1 cellular context compared by ENCODE assay signal in the genomic region with DNA sequence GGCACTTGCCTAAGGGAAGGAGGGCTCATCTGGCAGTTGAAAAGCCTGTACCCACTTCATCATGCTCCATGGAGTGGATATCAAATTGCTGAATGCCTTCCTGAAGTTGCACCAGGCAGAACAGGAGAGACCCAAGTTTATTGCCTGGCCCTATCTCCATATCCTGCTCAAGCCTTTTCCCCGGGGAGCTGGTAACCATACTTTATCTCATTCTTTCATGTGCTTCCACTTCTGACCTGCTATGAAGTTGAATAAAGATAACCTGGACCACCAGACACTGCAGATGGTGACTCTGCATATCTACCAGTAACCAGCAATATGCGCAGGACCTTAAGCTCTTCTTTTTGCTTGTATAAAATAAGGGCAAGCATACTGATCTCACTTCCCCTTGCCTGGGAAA.
TF ChIP-seq lines count a peak whose summit lies in the region.

No MANE protein-coding gene starts in this region.

TF ChIP-seq in K562, 482 proteins besides CTCF, POLR2A, EP300 and RAD21 (continued from another document and continues in another):
- TF ChIP-seq, protein P1, sequence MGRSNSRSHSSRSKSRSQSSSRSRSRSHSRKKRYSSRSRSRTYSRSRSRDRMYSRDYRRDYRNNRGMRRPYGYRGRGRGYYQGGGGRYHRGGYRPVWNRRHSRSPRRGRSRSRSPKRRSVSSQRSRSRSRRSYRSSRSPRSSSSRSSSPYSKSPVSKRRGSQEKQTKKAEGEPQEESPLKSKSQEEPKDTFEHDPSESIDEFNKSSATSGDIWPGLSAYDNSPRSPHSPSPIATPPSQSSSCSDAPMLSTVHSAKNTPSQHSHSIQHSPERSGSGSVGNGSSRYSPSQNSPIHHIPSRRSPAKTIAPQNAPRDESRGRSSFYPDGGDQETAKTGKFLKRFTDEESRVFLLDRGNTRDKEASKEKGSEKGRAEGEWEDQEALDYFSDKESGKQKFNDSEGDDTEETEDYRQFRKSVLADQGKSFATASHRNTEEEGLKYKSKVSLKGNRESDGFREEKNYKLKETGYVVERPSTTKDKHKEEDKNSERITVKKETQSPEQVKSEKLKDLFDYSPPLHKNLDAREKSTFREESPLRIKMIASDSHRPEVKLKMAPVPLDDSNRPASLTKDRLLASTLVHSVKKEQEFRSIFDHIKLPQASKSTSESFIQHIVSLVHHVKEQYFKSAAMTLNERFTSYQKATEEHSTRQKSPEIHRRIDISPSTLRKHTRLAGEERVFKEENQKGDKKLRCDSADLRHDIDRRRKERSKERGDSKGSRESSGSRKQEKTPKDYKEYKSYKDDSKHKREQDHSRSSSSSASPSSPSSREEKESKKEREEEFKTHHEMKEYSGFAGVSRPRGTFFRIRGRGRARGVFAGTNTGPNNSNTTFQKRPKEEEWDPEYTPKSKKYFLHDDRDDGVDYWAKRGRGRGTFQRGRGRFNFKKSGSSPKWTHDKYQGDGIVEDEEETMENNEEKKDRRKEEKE (IDR thresholded peaks at IDR 0.05; ENCODE audit: borderline replicate concordance in 1 of 2, control insufficient read depth in 1 of 2, low read depth in 2 of 2, low read length in 1 of 2), result no peak
- TF ChIP-seq NCOR1 (IDR thresholded peaks at IDR 0.05) (peak; percentile 93), ZBTB17 (CRISPR knock-in tag; IDR thresholded peaks at IDR 0.05) (no peak), FOXM1 (IDR thresholded peaks at IDR 0.05; ENCODE audit: low read depth) (peak; percentile 84), FOXM1 (CRISPR knock-in tag; IDR thresholded peaks at IDR 0.05; ENCODE audit: low read depth) (no peak), ARNT (IDR thresholded peaks at IDR 0.05) (0 out of 4 replicates have a peak, but pooled peaks of 1 of the 2 experiments have one; percentile 45), SIRT6 (IDR thresholded peaks at IDR 0.05; ENCODE audit: low read depth, low read length) (no peak), MTA3 (IDR thresholded peaks at IDR 0.05; ENCODE audit: borderline replicate concordance) (0 out of 2 replicates have a peak, but pooled peaks have one; percentile 23), MECOM (CRISPR knock-in tag; IDR thresholded peaks at IDR 0.05) (no peak), FOXP1 (CRISPR knock-in tag; IDR thresholded peaks at IDR 0.05) (no peak), MTF1 (CRISPR knock-in tag; IDR thresholded peaks at IDR 0.05; ENCODE audit: borderline replicate concordance) (no peak), ZNF778 (CRISPR knock-in tag; IDR thresholded peaks at IDR 0.05) (no peak), ZBTB1 (CRISPR knock-in tag; IDR thresholded peaks at IDR 0.05; ENCODE audit: borderline replicate concordance, low read depth) (no peak), ASH1L (IDR thresholded peaks at IDR 0.05; ENCODE audit: borderline replicate concordance, low read depth, partially characterized antibody) (no peak), ILF3 (IDR thresholded peaks at IDR 0.05; ENCODE audit: borderline replicate concordance) (no peak), NFIX (CRISPR knock-in tag; IDR thresholded peaks at IDR 0.05; ENCODE audit: low read depth) (no peak), TEAD1 (CRISPR knock-in tag; IDR thresholded peaks at IDR 0.05) (no peak), ILK (tag; IDR thresholded peaks at IDR 0.05; ENCODE audit: borderline replicate concordance, low read depth) (no peak), XRCC4 (IDR thresholded peaks at IDR 0.05; ENCODE audit: extremely low read depth, insufficient read depth, insufficient read length) (no peak), TRIM24 (IDR thresholded peaks at IDR 0.05) (peak; percentile 92 to 94), STAT5A (IDR thresholded peaks at IDR 0.05; ENCODE audit: borderline replicate concordance, low read length) (peak; percentile 90), ZNF121 (CRISPR knock-in tag; conservative IDR thresholded peaks at IDR 0.05) (no peak), PTBP1 (IDR thresholded peaks at IDR 0.05; ENCODE audit: low read depth, low read length) (no peak), ZNF57 (CRISPR knock-in tag; IDR thresholded peaks at IDR 0.05) (no peak), MXI1 (IDR thresholded peaks at IDR 0.05; ENCODE audit: low read depth, low read length) (0 out of 2 replicates have a peak, but pooled peaks have one; percentile 35), TAF15 (IDR thresholded peaks at IDR 0.05; ENCODE audit: low read depth, low read length) (no peak), RBM39 (optimal IDR thresholded peaks at IDR 0.05; ENCODE audit: low read depth, low read length) (no peak), ZNF175 (CRISPR knock-in tag; IDR thresholded peaks at IDR 0.05; ENCODE audit: low read depth) (no peak), BRD4 (IDR thresholded peaks at IDR 0.05) (no peak), ZBED1 (IDR thresholded peaks at IDR 0.05) (no peak), ZNF76 (CRISPR knock-in tag; IDR thresholded peaks at IDR 0.05; ENCODE audit: borderline replicate concordance) (no peak), KLF1 (tag; IDR thresholded peaks at IDR 0.05) (no peak), HDGF (IDR thresholded peaks at IDR 0.05) (no peak), PHB2 (IDR thresholded peaks at IDR 0.05; ENCODE audit: low read depth) (peak; percentile 53; the same call in 1 of the 2 replicates), FOXA3 (CRISPR knock-in tag; conservative IDR thresholded peaks at IDR 0.05 in 1 of 2, IDR thresholded peaks at IDR 0.05 in 1 of 2) (no peak), U2AF2 (optimal IDR thresholded peaks at IDR 0.05; ENCODE audit: low read depth, low read length) (no peak), ZC3H8 (IDR thresholded peaks at IDR 0.05) (no peak), MCM5 (IDR thresholded peaks at IDR 0.05; ENCODE audit: low read depth) (no peak), DMBX1 (CRISPR knock-in tag; IDR thresholded peaks at IDR 0.05; ENCODE audit: borderline replicate concordance) (peak; percentile 71; the same call in 1 of the 2 replicates), TGIF2 (CRISPR knock-in tag; IDR thresholded peaks at IDR 0.05) (no peak), SOX6 (IDR thresholded peaks at IDR 0.05) (peak; percentile 60; the same call in 1 of the 2 replicates), EZH2 (IDR thresholded peaks at IDR 0.05; ENCODE audit: borderline replicate concordance, low read depth, low read length) (no peak), TFAM (CRISPR knock-in tag; conservative IDR thresholded peaks at IDR 0.05) (no peak), ZNF408 (CRISPR knock-in tag; IDR thresholded peaks at IDR 0.05; ENCODE audit: low read depth) (no peak), NFATC3 (IDR thresholded peaks at IDR 0.05) (no peak), DPF2 (IDR thresholded peaks at IDR 0.05) (peak; percentile 80), HNRNPUL1 (IDR thresholded peaks at IDR 0.05; ENCODE audit: low read length) (no peak), CBFB (CRISPR knock-in tag; IDR thresholded peaks at IDR 0.05) (no peak)
- TF ChIP-seq, protein P2, sequence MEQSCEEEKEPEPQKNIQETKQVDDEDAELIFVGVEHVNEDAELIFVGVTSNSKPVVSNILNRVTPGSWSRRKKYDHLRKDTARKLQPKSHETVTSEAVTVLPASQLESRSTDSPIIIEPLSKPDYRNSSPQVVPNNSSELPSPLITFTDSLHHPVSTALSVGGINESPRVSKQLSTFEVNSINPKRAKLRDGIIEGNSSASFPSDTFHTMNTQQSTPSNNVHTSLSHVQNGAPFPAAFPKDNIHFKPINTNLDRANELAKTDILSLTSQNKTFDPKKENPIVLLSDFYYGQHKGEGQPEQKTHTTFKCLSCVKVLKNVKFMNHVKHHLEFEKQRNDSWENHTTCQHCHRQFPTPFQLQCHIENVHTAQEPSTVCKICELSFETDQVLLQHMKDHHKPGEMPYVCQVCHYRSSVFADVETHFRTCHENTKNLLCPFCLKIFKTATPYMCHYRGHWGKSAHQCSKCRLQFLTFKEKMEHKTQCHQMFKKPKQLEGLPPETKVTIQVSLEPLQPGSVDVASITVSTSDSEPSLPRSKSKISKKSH (CRISPR knock-in tag; IDR thresholded peaks at IDR 0.05), result no peak
- TF ChIP-seq, protein P3, sequence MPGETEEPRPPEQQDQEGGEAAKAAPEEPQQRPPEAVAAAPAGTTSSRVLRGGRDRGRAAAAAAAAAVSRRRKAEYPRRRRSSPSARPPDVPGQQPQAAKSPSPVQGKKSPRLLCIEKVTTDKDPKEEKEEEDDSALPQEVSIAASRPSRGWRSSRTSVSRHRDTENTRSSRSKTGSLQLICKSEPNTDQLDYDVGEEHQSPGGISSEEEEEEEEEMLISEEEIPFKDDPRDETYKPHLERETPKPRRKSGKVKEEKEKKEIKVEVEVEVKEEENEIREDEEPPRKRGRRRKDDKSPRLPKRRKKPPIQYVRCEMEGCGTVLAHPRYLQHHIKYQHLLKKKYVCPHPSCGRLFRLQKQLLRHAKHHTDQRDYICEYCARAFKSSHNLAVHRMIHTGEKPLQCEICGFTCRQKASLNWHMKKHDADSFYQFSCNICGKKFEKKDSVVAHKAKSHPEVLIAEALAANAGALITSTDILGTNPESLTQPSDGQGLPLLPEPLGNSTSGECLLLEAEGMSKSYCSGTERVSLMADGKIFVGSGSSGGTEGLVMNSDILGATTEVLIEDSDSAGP (CRISPR knock-in tag; IDR thresholded peaks at IDR 0.05), result no peak
- TF ChIP-seq, protein P4, sequence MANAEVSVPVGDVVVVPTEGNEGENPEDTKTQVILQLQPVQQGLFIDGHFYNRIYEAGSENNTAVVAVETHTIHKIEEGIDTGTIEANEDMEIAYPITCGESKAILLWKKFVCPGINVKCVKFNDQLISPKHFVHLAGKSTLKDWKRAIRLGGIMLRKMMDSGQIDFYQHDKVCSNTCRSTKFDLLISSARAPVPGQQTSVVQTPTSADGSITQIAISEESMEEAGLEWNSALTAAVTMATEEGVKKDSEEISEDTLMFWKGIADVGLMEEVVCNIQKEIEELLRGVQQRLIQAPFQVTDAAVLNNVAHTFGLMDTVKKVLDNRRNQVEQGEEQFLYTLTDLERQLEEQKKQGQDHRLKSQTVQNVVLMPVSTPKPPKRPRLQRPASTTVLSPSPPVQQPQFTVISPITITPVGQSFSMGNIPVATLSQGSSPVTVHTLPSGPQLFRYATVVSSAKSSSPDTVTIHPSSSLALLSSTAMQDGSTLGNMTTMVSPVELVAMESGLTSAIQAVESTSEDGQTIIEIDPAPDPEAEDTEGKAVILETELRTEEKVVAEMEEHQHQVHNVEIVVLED (CRISPR knock-in tag; IDR thresholded peaks at IDR 0.05), result no peak
- TF ChIP-seq, protein P5, sequence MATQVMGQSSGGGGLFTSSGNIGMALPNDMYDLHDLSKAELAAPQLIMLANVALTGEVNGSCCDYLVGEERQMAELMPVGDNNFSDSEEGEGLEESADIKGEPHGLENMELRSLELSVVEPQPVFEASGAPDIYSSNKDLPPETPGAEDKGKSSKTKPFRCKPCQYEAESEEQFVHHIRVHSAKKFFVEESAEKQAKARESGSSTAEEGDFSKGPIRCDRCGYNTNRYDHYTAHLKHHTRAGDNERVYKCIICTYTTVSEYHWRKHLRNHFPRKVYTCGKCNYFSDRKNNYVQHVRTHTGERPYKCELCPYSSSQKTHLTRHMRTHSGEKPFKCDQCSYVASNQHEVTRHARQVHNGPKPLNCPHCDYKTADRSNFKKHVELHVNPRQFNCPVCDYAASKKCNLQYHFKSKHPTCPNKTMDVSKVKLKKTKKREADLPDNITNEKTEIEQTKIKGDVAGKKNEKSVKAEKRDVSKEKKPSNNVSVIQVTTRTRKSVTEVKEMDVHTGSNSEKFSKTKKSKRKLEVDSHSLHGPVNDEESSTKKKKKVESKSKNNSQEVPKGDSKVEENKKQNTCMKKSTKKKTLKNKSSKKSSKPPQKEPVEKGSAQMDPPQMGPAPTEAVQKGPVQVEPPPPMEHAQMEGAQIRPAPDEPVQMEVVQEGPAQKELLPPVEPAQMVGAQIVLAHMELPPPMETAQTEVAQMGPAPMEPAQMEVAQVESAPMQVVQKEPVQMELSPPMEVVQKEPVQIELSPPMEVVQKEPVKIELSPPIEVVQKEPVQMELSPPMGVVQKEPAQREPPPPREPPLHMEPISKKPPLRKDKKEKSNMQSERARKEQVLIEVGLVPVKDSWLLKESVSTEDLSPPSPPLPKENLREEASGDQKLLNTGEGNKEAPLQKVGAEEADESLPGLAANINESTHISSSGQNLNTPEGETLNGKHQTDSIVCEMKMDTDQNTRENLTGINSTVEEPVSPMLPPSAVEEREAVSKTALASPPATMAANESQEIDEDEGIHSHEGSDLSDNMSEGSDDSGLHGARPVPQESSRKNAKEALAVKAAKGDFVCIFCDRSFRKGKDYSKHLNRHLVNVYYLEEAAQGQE (CRISPR knock-in tag; IDR thresholded peaks at IDR 0.05; ENCODE audit: low read depth), result no peak
- TF ChIP-seq, protein P6, sequence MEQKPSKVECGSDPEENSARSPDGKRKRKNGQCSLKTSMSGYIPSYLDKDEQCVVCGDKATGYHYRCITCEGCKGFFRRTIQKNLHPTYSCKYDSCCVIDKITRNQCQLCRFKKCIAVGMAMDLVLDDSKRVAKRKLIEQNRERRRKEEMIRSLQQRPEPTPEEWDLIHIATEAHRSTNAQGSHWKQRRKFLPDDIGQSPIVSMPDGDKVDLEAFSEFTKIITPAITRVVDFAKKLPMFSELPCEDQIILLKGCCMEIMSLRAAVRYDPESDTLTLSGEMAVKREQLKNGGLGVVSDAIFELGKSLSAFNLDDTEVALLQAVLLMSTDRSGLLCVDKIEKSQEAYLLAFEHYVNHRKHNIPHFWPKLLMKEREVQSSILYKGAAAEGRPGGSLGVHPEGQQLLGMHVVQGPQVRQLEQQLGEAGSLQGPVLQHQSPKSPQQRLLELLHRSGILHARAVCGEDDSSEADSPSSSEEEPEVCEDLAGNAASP (IDR thresholded peaks at IDR 0.05), result no peak
- TF ChIP-seq, protein P7, sequence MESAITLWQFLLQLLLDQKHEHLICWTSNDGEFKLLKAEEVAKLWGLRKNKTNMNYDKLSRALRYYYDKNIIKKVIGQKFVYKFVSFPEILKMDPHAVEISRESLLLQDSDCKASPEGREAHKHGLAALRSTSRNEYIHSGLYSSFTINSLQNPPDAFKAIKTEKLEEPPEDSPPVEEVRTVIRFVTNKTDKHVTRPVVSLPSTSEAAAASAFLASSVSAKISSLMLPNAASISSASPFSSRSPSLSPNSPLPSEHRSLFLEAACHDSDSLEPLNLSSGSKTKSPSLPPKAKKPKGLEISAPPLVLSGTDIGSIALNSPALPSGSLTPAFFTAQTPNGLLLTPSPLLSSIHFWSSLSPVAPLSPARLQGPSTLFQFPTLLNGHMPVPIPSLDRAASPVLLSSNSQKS (CRISPR knock-in tag; IDR thresholded peaks at IDR 0.05), result no peak
- TF ChIP-seq, protein P8, sequence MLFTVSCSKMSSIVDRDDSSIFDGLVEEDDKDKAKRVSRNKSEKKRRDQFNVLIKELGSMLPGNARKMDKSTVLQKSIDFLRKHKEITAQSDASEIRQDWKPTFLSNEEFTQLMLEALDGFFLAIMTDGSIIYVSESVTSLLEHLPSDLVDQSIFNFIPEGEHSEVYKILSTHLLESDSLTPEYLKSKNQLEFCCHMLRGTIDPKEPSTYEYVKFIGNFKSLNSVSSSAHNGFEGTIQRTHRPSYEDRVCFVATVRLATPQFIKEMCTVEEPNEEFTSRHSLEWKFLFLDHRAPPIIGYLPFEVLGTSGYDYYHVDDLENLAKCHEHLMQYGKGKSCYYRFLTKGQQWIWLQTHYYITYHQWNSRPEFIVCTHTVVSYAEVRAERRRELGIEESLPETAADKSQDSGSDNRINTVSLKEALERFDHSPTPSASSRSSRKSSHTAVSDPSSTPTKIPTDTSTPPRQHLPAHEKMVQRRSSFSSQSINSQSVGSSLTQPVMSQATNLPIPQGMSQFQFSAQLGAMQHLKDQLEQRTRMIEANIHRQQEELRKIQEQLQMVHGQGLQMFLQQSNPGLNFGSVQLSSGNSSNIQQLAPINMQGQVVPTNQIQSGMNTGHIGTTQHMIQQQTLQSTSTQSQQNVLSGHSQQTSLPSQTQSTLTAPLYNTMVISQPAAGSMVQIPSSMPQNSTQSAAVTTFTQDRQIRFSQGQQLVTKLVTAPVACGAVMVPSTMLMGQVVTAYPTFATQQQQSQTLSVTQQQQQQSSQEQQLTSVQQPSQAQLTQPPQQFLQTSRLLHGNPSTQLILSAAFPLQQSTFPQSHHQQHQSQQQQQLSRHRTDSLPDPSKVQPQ (CRISPR knock-in tag; IDR thresholded peaks at IDR 0.05; ENCODE audit: borderline replicate concordance), result no peak
